In the genomic region with DNA sequence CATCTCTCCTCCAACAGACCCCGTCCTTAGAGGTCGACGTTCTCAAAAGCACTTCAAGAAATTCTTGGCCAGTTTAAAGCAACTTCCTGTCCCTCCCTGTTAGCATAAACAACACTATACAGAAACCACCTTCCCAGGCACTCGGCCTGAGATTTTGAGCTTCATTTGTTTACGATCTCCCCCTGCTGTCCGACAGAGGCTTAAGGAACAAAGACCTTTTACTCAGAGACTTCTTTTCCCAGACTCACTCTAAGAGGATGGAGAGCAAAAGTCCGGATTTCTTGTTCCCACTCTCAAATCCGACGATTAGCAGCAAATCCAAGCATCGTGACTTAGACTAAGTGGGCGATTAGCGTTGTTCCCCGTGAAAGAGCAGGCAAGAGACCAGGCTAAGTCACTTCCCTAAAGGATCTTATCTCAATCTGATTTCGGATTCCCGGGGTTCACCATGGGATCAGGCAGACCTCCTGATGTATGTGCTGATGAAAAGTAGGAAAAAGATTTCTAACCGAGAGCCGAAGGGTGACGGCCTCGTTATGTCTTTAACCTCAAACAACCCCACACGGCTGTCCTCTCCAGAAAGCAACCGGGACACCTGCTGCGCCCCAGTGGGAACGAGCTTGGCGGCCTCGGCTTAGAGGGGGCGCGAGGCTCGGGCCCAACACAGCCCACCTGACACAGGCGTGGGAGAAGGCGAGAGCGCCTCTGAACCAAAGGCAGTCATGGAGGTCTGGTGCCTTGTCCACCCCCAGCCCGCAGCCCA, we compare ENCODE assay signal across 8 cellular contexts. TPM values are rescaled to one million over a fixed set of nuclear protein-coding genes. Genes with fewer than 3 reads are reported as not detected.
A peak's percentile ranks its signal among the peaks of the same experiment; 100 is the strongest.
DNase-seq lines count a peak whose midpoint lies in the region; ATAC-seq, FAIRE-seq and TF ChIP-seq lines count a peak whose summit lies in the region.

No MANE protein-coding gene starts in this region.

- H3K23me2 ChIP-seq in H1 (ENCODE audit: low read depth, low read length): peaks cover 6% of the 10 kb centered on the region; the same call in 1 of the 2 replicates

- POLR2A ChIA-PET in activated CD4-positive, alpha-beta memory T cell treated with anti-CD3 and anti-CD28 coated beads for 36 hours (lab: Charles Lee): interaction anchor here (0.6 to 1.9 kb wide), 10 partner anchors 10 to 175 kb away, joined by 3 to 6 read pairs (median 4); a partner anchor contains a TSS
- POLR2A ChIA-PET in H1 (lab: Charles Lee; ENCODE audit: partially characterized antibody): interaction anchor here (0.6 to 5.2 kb wide), 30 partner anchors 9 to 245 kb away, joined by 3 to 30 read pairs (median 4); a partner anchor contains a TSS

- peak overlapping the region in 3 of 4 experiments; percentile 49 to 69 (median 68); a peak in 6 of 7 replicates for H3K9ac ChIP-seq in H1 (replicated peaks in 1 of 4; ENCODE audit: extremely low read depth in 1 of 4, low read depth in 3 of 4, low read length in 3 of 4)

- CTCF ChIA-PET in activated CD4-positive, alpha-beta memory T cell treated with anti-CD3 and anti-CD28 coated beads for 36 hours (lab: Charles Lee): interaction anchor here (0.6 to 3.2 kb wide), 26 partner anchors 9 to 258 kb away, joined by 3 to 60 read pairs (median 4); a partner anchor contains a TSS
- CTCF ChIA-PET in H1 (lab: Charles Lee; ENCODE audit: partially characterized antibody): interaction anchor here (0.6 to 4.0 kb wide), 23 partner anchors 11 to 258 kb away, joined by 3 to 30 read pairs (median 5); a partner anchor contains a TSS

- H3K27me3 Mint-ChIP-seq in activated CD4-positive, alpha-beta memory T cell treated with anti-CD3 and anti-CD28 coated beads for 36 hours: no peaks in the 10 kb centered on the region
- H3K27me3 Mint-ChIP-seq in stimulated activated naive CD8-positive, alpha-beta T cell treated with anti-CD3 and anti-CD28 coated beads, Interleukin-15, Interleukin-2, amounts not matched to agents 100 ng/mL and 50 ng/mL, for 24 hours: no peaks in the 10 kb centered on the region

- H3K18ac ChIP-seq in H1 (ENCODE audit: extremely low read depth, low read length): no peak overlapping the region; the same call in 1 of the 2 replicates

- H3K23ac ChIP-seq in H1 (ENCODE audit: insufficient read length): no peak overlapping the region

- FAIRE-seq in H1 (lab: Jason Lieb, UNC): peak; percentile 76

- H3K27ac Mint-ChIP-seq in activated CD4-positive, alpha-beta memory T cell treated with anti-CD3 and anti-CD28 coated beads for 36 hours: peak overlapping the region; percentile 66
- peak overlapping the region; percentile 59 for H3K27ac Mint-ChIP-seq in stimulated activated naive CD8-positive, alpha-beta T cell treated with anti-CD3 and anti-CD28 coated beads, Interleukin-15, Interleukin-2, amounts not matched to agents 100 ng/mL and 50 ng/mL, for 24 hours

- H3K79me1 ChIP-seq in H1 (ENCODE audit: low read depth, low read length): peaks cover 8% of the 10 kb centered on the region; the same call in 1 of the 2 replicates

- intact Hi-C loops in activated CD4-positive, alpha-beta memory T cell treated with anti-CD3 and anti-CD28 coated beads for 36 hours (cut with micrococcal nuclease): loop anchor here (1.0 to 5.0 kb wide), 7 partner anchors 25 to 240 kb away; a partner anchor contains a TSS

- no peaks in the 10 kb centered on the region for H3K79me2 ChIP-seq in H1 (ENCODE audit: control insufficient read depth in 1 of 2, insufficient read depth in 2 of 2, low read length in 2 of 2)

- H4K8ac ChIP-seq in H1 (ENCODE audit: extremely low read depth, insufficient read depth, low read length): peak overlapping the region; percentile 88

- H3K4me1 ChIP-seq in HAP-1: peaks cover 4% of the 10 kb centered on the region; the same call in 1 of the 2 replicates
- peaks cover 0 to 6% (median 3%) of the 10 kb centered on the region in 4 experiments; a peak in 5 of 7 replicates for H3K4me1 ChIP-seq in H1 (replicated peaks in 1 of 4; ENCODE audit: control insufficient read depth in 3 of 4, insufficient read depth in 4 of 4, low read length in 3 of 4)

- peaks cover 0 to 3% of the 10 kb centered on the region in 2 experiments for H4K20me1 ChIP-seq in H1 (replicated peaks in 1 of 2; ENCODE audit: control insufficient read depth in 1 of 2, insufficient read depth in 2 of 2, low read length in 2 of 2)

- H2BK20ac ChIP-seq in H1 (ENCODE audit: low read length): no peak overlapping the region

- peak overlapping the region; percentile 25 for H4K91ac ChIP-seq in H1 (replicated peaks; ENCODE audit: insufficient read length, low read length)

- in situ Hi-C loops in HAP-1 (cut with MboI; ENCODE audit: low sequenced_read_pairs): no loop called here

- peak overlapping the region; percentile 26; the same call in 1 of the 2 replicates for H3K27ac ChIP-seq in H1 (ENCODE audit: low read depth, low read length)

- H3K4ac ChIP-seq in H1 (replicated peaks; ENCODE audit: insufficient read length, low read depth, low read length): no peak overlapping the region

- no peak overlapping the region for H2AK5ac ChIP-seq in H1 (ENCODE audit: low read depth, low read length)

- no peak overlapping the region for H2AFZ ChIP-seq in H1 (ENCODE audit: low read length)

- H2BK120ac ChIP-seq in H1 (replicated peaks; ENCODE audit: low read depth, low read length): no peak overlapping the region

- no peaks in the 10 kb centered on the region for H3K27me3 ChIP-seq in HAP-1 (ENCODE audit: low read depth)
- no peaks in the 10 kb centered on the region for H3K27me3 ChIP-seq in H1 (replicated peaks in 1 of 4; ENCODE audit: control insufficient read depth in 3 of 4, extremely low read depth in 1 of 4, insufficient read depth in 3 of 4, low read length in 3 of 4)

- H2BK12ac ChIP-seq in H1 (ENCODE audit: low read depth, low read length): no peak overlapping the region

- TF ChIP-seq CTCF in H1 (IDR thresholded peaks at IDR 0.05; ENCODE audit: control extremely low read depth in 1 of 3, insufficient read depth in 1 of 3, low read depth in 1 of 3, low read length in 3 of 3): peak in 2 of 3 experiments; percentile 50 to 60; a peak in 3 of 4 replicates

- no peak overlapping the region for H2BK15ac ChIP-seq in H1 (ENCODE audit: low read length)

- no peak for TF ChIP-seq EP300 in H1 (IDR thresholded peaks at IDR 0.05; ENCODE audit: borderline replicate concordance in 1 of 2, low read depth in 2 of 2, low read length in 2 of 2)

- TF ChIP-seq RAD21 in H1 (IDR thresholded peaks at IDR 0.05 in 1 of 2, conservative IDR thresholded peaks at IDR 0.05 in 1 of 2; ENCODE audit: low read depth in 2 of 2, low read length in 2 of 2): peak; percentile 59 to 72

- H3K56ac ChIP-seq in H1 (replicated peaks; ENCODE audit: insufficient read length, low read depth, low read length): no peak overlapping the region

- no peaks in the 10 kb centered on the region for H3K36me3 Mint-ChIP-seq in activated CD4-positive, alpha-beta memory T cell treated with anti-CD3 and anti-CD28 coated beads for 36 hours
- peaks cover 15% of the 10 kb centered on the region for H3K36me3 Mint-ChIP-seq in stimulated activated naive CD8-positive, alpha-beta T cell treated with anti-CD3 and anti-CD28 coated beads, Interleukin-15, Interleukin-2, amounts not matched to agents 100 ng/mL and 50 ng/mL, for 24 hours (ENCODE audit: low read depth)

- H3K9me3 ChIP-seq in HAP-1 (no peaks in the 10 kb centered on the region), H1 (ENCODE audit: insufficient read depth in 2 of 2, low read depth in 1 of 2, low read length in 1 of 2) (no peaks in the 10 kb centered on the region)

- H3K4me3 ChIP-seq in HAP-1: peak overlapping the region; percentile 97
- H3K4me3 ChIP-seq in H1 (ENCODE audit: extremely low read depth in 1 of 4, insufficient read depth in 2 of 4, low read depth in 3 of 4, low read length in 4 of 4): peak overlapping the region; percentile 85 to 92 (median 90)

- peaks cover 31% of the 10 kb centered on the region for H3K36me3 ChIP-seq in HAP-1 (replicated peaks)
- H3K36me3 ChIP-seq in H1 (ENCODE audit: control insufficient read depth in 2 of 4, insufficient read depth in 4 of 4, low read length in 3 of 4): peaks cover 0 to 9% (median 1%) of the 10 kb centered on the region in 4 experiments; a peak in 5 of 8 replicates

- no peak for TF ChIP-seq POLR2A in H1 (IDR thresholded peaks at IDR 0.05; ENCODE audit: control extremely low read depth in 1 of 2, low read depth in 2 of 2, low read length in 2 of 2)

- no peaks in the 10 kb centered on the region for H3K9me3 Mint-ChIP-seq in activated CD4-positive, alpha-beta memory T cell treated with anti-CD3 and anti-CD28 coated beads for 36 hours
- H3K9me3 Mint-ChIP-seq in stimulated activated naive CD8-positive, alpha-beta T cell treated with anti-CD3 and anti-CD28 coated beads, Interleukin-15, Interleukin-2, amounts not matched to agents 100 ng/mL and 50 ng/mL, for 24 hours: no peaks in the 10 kb centered on the region

- no peak overlapping the region for H3K14ac ChIP-seq in H1 (ENCODE audit: insufficient read length)

- peak overlapping the region; percentile 86 for H3K4me3 Mint-ChIP-seq in activated CD4-positive, alpha-beta memory T cell treated with anti-CD3 and anti-CD28 coated beads for 36 hours
- peak overlapping the region; percentile 88 for H3K4me3 Mint-ChIP-seq in stimulated activated naive CD8-positive, alpha-beta T cell treated with anti-CD3 and anti-CD28 coated beads, Interleukin-15, Interleukin-2, amounts not matched to agents 100 ng/mL and 50 ng/mL, for 24 hours

- peak overlapping the region; percentile 18 for H4K5ac ChIP-seq in H1 (ENCODE audit: insufficient read length, low read depth, low read length)

- H3K4me1 Mint-ChIP-seq in activated CD4-positive, alpha-beta memory T cell treated with anti-CD3 and anti-CD28 coated beads for 36 hours (ENCODE audit: low read depth): peaks cover 24% of the 10 kb centered on the region
- H3K4me1 Mint-ChIP-seq in stimulated activated naive CD8-positive, alpha-beta T cell treated with anti-CD3 and anti-CD28 coated beads, Interleukin-15, Interleukin-2, amounts not matched to agents 100 ng/mL and 50 ng/mL, for 24 hours (ENCODE audit: low read depth): peaks cover 28% of the 10 kb centered on the region

- peak; percentile 17 for DNase-seq in DMS79 (lab: John Stamatoyannopoulos, UW)
- peak; percentile 69 to 77 for DNase-seq in HAP-1 (ENCODE audit: low spot score in 2 of 2)
- peak; percentile 82 for DNase-seq in NCI-H226
- peak; percentile 68 for DNase-seq in activated CD4-positive, alpha-beta memory T cell treated with anti-CD3 and anti-CD28 coated beads for 36 hours
- DNase-seq in H1 (ENCODE audit: low read depth in 1 of 2, low spot score in 2 of 2): peak; percentile 49 to 59
- peak; percentile 82 for DNase-seq in medulla oblongata (ENCODE audit: extremely low spot score)

- H2BK5ac ChIP-seq in H1 (ENCODE audit: low read depth, low read length): peak overlapping the region; percentile 29

- peak overlapping the region; percentile 63 to 95 for H3K4me2 ChIP-seq in H1 (ENCODE audit: insufficient read depth in 1 of 2, low read depth in 2 of 2, low read length in 2 of 2)

- WGBS in H1 (ENCODE audit: extremely low coverage in 1 of 2, insufficient coverage in 1 of 2, insufficient read length in 1 of 2, insufficient replicate concordance in 2 of 2, low coverage in 1 of 2, low lambda C conversion rate in 2 of 2, missing lambda C conversion rate in 1 of 2), 2 experiments: 9% methylated on average over 32 of the region's 32 CpGs; no CpG with 5 or more reads in 1 of the 2 experiments

- no peak for ATAC-seq in GM21717 (IDR thresholded peaks at IDR 0.05; ENCODE audit: unreplicated experiment)

RNA-seq across cellular contexts. Expression of a gene that starts 0.6 kb away (rescaled TPM):
- total RNA-seq in activated CD4-positive, alpha-beta memory T cell treated with anti-CD3 and anti-CD28 coated beads for 36 hours: 10 to 100 TPM; 21.2 to 24.0 TPM
- 20.4 and 21.0 TPM in 2 replicates for total RNA-seq in H1 (2021; fragmentation: NEBNext Ultra II Directional; extraction: Animal tissue kit (Norgen Biotek cat#: 25700))
- polyA plus RNA-seq in H1 (2011; rRNA removed): 24.1 and 24.7 TPM in 2 replicates
- polyA plus RNA-seq in H1 (2011; cell fraction: cytosol; rRNA removed): 22.7 TPM
- polyA plus RNA-seq in H1 (2011; cell fraction: nucleus; rRNA removed): 35.7 TPM
- 14.2 to 20.5 TPM (median 18.9 TPM) in 4 replicates for polyA plus RNA-seq in H1 (2012, experiment 1 of 2)
- 24.7 TPM for polyA plus RNA-seq in H1 (2012, experiment 2 of 2)
- 13.2 TPM for polyA plus RNA-seq in H1 (2013, experiment 1 of 2)
- polyA plus RNA-seq in H1 (2013, experiment 2 of 2): 12.5 TPM
- 24.1 and 32.5 TPM in 2 replicates for polyA minus RNA-seq in H1 (2011; rRNA and poly(A)+ RNA removed)
- polyA minus RNA-seq in H1 (2011; cell fraction: cytosol; rRNA and poly(A)+ RNA removed): 23.2 TPM
- 24.3 TPM for polyA minus RNA-seq in H1 (2011; cell fraction: nucleus; rRNA and poly(A)+ RNA removed)

RNA-seq across cellular contexts. Expression of a gene that starts 23.3 kb away (rescaled TPM):
- total RNA-seq in activated CD4-positive, alpha-beta memory T cell treated with anti-CD3 and anti-CD28 coated beads for 36 hours: 10 to 100 TPM; 42.8 to 46.7 TPM
- 78.6 and 80.2 TPM in 2 replicates for total RNA-seq in H1 (2021; fragmentation: NEBNext Ultra II Directional; extraction: Animal tissue kit (Norgen Biotek cat#: 25700))
- 40.1 and 52.4 TPM in 2 replicates for polyA plus RNA-seq in H1 (2011; rRNA removed)
- polyA plus RNA-seq in H1 (2011; cell fraction: cytosol; rRNA removed): 44.8 TPM
- 101 TPM for polyA plus RNA-seq in H1 (2011; cell fraction: nucleus; rRNA removed)
- 42.7 to 57.4 TPM (median 55.0 TPM) in 4 replicates for polyA plus RNA-seq in H1 (2012, experiment 1 of 2)
- 52.1 TPM for polyA plus RNA-seq in H1 (2012, experiment 2 of 2)
- 32.7 TPM for polyA plus RNA-seq in H1 (2013, experiment 1 of 2)
- polyA plus RNA-seq in H1 (2013, experiment 2 of 2): 31.0 TPM
- 116 and 124 TPM in 2 replicates for polyA minus RNA-seq in H1 (2011; rRNA and poly(A)+ RNA removed)
- polyA minus RNA-seq in H1 (2011; cell fraction: cytosol; rRNA and poly(A)+ RNA removed): 57.5 TPM
- polyA minus RNA-seq in H1 (2011; cell fraction: nucleus; rRNA and poly(A)+ RNA removed): 44.3 TPM

RNA-seq across cellular contexts. Expression of a gene that starts 46.8 kb away (rescaled TPM):
- total RNA-seq in activated CD4-positive, alpha-beta memory T cell treated with anti-CD3 and anti-CD28 coated beads for 36 hours: 10 to 100 TPM; 42.6 to 43.3 TPM
- 63.5 and 66.5 TPM in 2 replicates for total RNA-seq in H1 (2021; fragmentation: NEBNext Ultra II Directional; extraction: Animal tissue kit (Norgen Biotek cat#: 25700))
- 34.5 and 35.8 TPM in 2 replicates for polyA plus RNA-seq in H1 (2011; rRNA removed)
- 38.5 TPM for polyA plus RNA-seq in H1 (2011; cell fraction: cytosol; rRNA removed)
- polyA plus RNA-seq in H1 (2011; cell fraction: nucleus; rRNA removed): 34.9 TPM
- 44.8 to 55.4 TPM (median 51.5 TPM) in 4 replicates for polyA plus RNA-seq in H1 (2012, experiment 1 of 2)
- 18.6 TPM for polyA plus RNA-seq in H1 (2012, experiment 2 of 2)
- polyA plus RNA-seq in H1 (2013, experiment 1 of 2): 47.9 TPM
- 49.6 TPM for polyA plus RNA-seq in H1 (2013, experiment 2 of 2)
- polyA minus RNA-seq in H1 (2011; rRNA and poly(A)+ RNA removed): 26.8 and 31.2 TPM in 2 replicates
- polyA minus RNA-seq in H1 (2011; cell fraction: cytosol; rRNA and poly(A)+ RNA removed): 18.7 TPM
- polyA minus RNA-seq in H1 (2011; cell fraction: nucleus; rRNA and poly(A)+ RNA removed): 14.2 TPM

RNA-seq across cellular contexts. Expression of a gene that starts 59.8 kb away (rescaled TPM):
- 10 to 100 TPM; 14.1 to 17.8 TPM for total RNA-seq in activated CD4-positive, alpha-beta memory T cell treated with anti-CD3 and anti-CD28 coated beads for 36 hours
- total RNA-seq in H1 (2021; fragmentation: NEBNext Ultra II Directional; extraction: Animal tissue kit (Norgen Biotek cat#: 25700)): 51.9 and 57.1 TPM in 2 replicates
- 25.7 and 32.8 TPM in 2 replicates for polyA plus RNA-seq in H1 (2011; rRNA removed)
- 40.4 TPM for polyA plus RNA-seq in H1 (2011; cell fraction: cytosol; rRNA removed)
- polyA plus RNA-seq in H1 (2011; cell fraction: nucleus; rRNA removed): 10.4 TPM
- polyA plus RNA-seq in H1 (2012, experiment 1 of 2): 30.5 to 38.1 TPM (median 34.7 TPM) in 4 replicates
- 4.9 TPM for polyA plus RNA-seq in H1 (2012, experiment 2 of 2)
- polyA plus RNA-seq in H1 (2013, experiment 1 of 2): 27.5 TPM
- 28.4 TPM for polyA plus RNA-seq in H1 (2013, experiment 2 of 2)
- polyA minus RNA-seq in H1 (2011; rRNA and poly(A)+ RNA removed): 50.9 and 59.7 TPM in 2 replicates
- polyA minus RNA-seq in H1 (2011; cell fraction: cytosol; rRNA and poly(A)+ RNA removed): 29.9 TPM
- 17.3 TPM for polyA minus RNA-seq in H1 (2011; cell fraction: nucleus; rRNA and poly(A)+ RNA removed)

Comparison
In these comparisons a context has a peak if more than half of its experiments do, and no peak if none do; other contexts are left out.
1. DNase-seq: peak in every context shown above with its lines; median percentile 82 in NCI-H226; 82 in medulla oblongata; 73 in HAP-1; 68 in activated CD4-positive, alpha-beta memory T cell treated with anti-CD3 and anti-CD28 coated beads for 36 hours; 54 in H1; 17 in DMS79.